Comparison of ENCODE assay signal across 1 cellular context in the genomic region with DNA sequence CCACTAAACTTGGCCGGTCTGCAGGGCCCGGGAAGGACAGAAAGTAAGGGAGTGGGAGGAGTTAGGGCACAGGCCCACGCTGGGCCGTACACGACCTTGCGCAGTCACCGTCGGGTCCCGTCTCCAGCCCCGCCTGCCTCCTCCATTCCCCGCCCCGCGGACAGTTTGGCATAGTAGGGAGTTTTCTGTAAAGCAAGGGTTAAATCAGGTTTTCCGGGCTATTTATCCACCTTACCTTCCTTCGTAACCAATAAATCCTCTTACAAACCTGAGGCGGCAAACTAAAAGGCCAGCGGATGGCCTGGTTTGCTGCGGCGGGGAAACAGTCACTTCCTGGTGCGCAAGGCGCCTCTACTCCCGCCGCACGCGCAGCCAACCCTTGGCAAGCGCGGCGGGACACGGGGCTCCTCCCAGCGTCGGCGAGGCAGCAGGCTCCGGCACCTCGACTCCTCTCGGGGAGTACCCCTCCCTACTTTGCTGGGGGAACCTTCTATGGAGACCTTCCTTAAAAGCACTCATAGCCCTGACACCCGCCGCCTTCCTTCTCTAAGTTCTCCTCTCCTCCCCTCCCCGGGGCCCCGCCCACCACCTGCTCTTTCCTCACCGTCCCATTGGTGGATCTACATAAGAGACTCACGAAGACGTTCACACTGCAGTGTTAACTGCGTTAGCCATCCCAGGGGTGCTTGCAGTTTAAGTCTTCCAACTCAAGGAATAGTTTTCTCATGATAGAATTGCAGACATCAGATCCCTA.
TF ChIP-seq lines count a peak whose summit lies in the region.

A gene with protein sequence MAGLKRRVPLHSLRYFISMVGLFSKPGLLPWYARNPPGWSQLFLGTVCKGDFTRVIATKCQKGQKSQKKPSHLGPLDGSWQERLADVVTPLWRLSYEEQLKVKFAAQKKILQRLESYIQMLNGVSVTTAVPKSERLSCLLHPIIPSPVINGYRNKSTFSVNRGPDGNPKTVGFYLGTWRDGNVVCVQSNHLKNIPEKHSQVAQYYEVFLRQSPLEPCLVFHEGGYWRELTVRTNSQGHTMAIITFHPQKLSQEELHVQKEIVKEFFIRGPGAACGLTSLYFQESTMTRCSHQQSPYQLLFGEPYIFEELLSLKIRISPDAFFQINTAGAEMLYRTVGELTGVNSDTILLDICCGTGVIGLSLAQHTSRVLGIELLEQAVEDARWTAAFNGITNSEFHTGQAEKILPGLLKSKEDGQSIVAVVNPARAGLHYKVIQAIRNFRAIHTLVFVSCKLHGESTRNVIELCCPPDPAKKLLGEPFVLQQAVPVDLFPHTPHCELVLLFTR (minus strand): TSS at position 563 of the 754 bp plus-strand sequence. CDS start 9,822 bp downstream, outside the sequence.

TF ChIP-seq in K562, 482 proteins besides CTCF, POLR2A, EP300 and RAD21 (continued from another document):
- TF ChIP-seq, protein P1, sequence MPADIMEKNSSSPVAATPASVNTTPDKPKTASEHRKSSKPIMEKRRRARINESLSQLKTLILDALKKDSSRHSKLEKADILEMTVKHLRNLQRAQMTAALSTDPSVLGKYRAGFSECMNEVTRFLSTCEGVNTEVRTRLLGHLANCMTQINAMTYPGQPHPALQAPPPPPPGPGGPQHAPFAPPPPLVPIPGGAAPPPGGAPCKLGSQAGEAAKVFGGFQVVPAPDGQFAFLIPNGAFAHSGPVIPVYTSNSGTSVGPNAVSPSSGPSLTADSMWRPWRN (IDR thresholded peaks at IDR 0.05; ENCODE audit: low read depth), result no peak
- TF ChIP-seq, protein P2, sequence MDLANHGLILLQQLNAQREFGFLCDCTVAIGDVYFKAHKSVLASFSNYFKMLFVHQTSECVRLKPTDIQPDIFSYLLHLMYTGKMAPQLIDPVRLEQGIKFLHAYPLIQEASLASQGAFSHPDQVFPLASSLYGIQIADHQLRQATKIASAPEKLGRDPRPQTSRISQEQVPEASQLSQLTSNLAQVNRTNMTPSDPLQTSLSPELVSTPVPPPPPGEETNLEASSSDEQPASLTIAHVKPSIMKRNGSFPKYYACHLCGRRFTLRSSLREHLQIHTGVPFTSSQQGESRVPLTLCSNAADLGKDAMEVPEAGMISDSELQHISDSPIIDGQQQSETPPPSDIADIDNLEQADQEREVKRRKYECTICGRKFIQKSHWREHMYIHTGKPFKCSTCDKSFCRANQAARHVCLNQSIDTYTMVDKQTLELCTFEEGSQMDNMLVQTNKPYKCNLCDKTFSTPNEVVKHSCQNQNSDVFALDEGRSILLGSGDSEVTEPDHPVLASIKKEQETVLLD (IDR thresholded peaks at IDR 0.05), result peak; percentile 63; the same call in 1 of the 2 replicates
- TF ChIP-seq ZKSCAN1 (IDR thresholded peaks at IDR 0.05; ENCODE audit: low read depth, low read length), result peak; percentile 96
- peak; percentile 13 to 23; a peak in 1 of 4 replicates for TF ChIP-seq SIN3A (IDR thresholded peaks at IDR 0.05; ENCODE audit: borderline replicate concordance in 2 of 2, control insufficient read depth in 1 of 2, low read depth in 2 of 2, low read length in 2 of 2)
- TF ChIP-seq HNRNPLL (IDR thresholded peaks at IDR 0.05; ENCODE audit: low read depth, low read length, poor library complexity, severe bottlenecking), result peak; percentile 95
- TF ChIP-seq HDAC1 (IDR thresholded peaks at IDR 0.05), result peak in 1 of 2 experiments; percentile 46; a peak in 1 of 4 replicates
- peak; percentile 47 for TF ChIP-seq TAF1 (IDR thresholded peaks at IDR 0.05; ENCODE audit: control insufficient read depth, extremely low read depth, insufficient read depth, low read length, severe bottlenecking)
- TF ChIP-seq, protein P3, sequence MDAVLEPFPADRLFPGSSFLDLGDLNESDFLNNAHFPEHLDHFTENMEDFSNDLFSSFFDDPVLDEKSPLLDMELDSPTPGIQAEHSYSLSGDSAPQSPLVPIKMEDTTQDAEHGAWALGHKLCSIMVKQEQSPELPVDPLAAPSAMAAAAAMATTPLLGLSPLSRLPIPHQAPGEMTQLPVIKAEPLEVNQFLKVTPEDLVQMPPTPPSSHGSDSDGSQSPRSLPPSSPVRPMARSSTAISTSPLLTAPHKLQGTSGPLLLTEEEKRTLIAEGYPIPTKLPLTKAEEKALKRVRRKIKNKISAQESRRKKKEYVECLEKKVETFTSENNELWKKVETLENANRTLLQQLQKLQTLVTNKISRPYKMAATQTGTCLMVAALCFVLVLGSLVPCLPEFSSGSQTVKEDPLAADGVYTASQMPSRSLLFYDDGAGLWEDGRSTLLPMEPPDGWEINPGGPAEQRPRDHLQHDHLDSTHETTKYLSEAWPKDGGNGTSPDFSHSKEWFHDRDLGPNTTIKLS (IDR thresholded peaks at IDR 0.05; ENCODE audit: borderline replicate concordance, low read depth), result peak; percentile 48; the same call in 1 of the 2 replicates
- TF ChIP-seq, protein P4, sequence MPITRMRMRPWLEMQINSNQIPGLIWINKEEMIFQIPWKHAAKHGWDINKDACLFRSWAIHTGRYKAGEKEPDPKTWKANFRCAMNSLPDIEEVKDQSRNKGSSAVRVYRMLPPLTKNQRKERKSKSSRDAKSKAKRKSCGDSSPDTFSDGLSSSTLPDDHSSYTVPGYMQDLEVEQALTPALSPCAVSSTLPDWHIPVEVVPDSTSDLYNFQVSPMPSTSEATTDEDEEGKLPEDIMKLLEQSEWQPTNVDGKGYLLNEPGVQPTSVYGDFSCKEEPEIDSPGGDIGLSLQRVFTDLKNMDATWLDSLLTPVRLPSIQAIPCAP (CRISPR knock-in tag; IDR thresholded peaks at IDR 0.05; ENCODE audit: borderline replicate concordance), result no peak
- peak; percentile 63; the same call in 1 of the 2 replicates for TF ChIP-seq GABPA (tag; conservative IDR thresholded peaks at IDR 0.05; ENCODE audit: low read depth)
